Comparison of ENCODE assay signal across 8 cellular contexts in the genomic region with DNA sequence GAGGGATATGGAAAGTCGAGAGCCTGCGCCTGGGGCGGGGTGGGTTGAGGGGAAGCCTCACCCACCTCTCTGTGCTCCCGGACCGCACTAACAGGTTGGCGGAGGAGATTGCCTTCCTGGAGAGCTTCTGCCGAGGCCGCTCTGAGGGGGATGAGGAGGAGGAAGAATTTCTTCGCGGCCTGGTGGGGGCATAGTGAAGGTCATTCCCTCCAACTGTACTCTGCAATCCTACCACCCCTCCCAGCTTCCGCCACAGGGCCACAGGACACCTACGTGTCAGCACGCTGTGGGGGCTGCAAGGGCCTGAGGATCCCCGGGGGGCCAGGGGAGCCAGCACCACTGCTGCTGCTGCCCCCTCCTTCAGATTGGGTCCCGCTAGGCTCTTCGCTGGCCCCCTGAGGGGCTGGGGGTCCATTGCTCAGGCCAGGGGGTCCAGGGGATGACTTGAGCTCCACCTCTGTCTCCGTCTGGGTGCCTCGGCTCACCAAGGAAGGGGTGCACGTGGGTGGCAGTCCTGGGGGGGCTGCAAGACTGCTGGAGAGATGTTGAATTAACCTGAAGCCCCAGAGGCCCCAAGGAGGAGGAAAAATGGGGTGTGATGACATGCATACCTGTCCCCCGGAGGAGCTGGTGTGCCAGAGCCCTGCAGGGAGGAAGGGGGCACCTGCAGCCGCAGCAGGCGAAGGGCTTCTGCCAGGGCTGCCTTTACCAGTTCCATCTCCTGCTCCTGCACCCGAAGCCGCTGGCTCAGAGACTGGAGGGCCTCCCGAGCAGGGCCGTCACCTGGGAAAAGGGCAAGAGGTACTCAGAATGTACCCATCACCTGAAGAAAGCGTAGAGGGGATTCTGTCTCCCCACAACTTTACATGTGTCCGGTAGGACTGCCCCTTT. TPM values are rescaled to one million over a fixed set of nuclear protein-coding genes. Genes with fewer than 3 reads are reported as not detected.
A peak's percentile ranks its signal among the peaks of the same experiment; 100 is the strongest.
DNase-seq lines count a peak whose midpoint lies in the region; ATAC-seq, FAIRE-seq and TF ChIP-seq lines count a peak whose summit lies in the region.

No MANE protein-coding gene starts in this region.

- no peak for ATAC-seq in activated CD8-positive, alpha-beta memory T cell treated with anti-CD3 and anti-CD28 coated beads, Interleukin-2, amount 10 ng/mL, durations not matched to agents 7 days and 5 days
- ATAC-seq in GM21576 (IDR thresholded peaks at IDR 0.05; ENCODE audit: unreplicated experiment), result no peak

- H3K27me3 ChIP-seq in astrocyte (ENCODE audit: insufficient read depth, low read length), result no peaks in the 10 kb centered on the region
- no peaks in the 10 kb centered on the region for H3K27me3 ChIP-seq in tibial nerve

- H3K27me3 Mint-ChIP-seq in activated CD8-positive, alpha-beta memory T cell treated with anti-CD3 and anti-CD28 coated beads, Interleukin-2, amount 10 ng/mL, durations not matched to agents 7 days and 5 days, result no peaks in the 10 kb centered on the region
- H3K27me3 Mint-ChIP-seq in astrocyte (ENCODE audit: low read depth, unreplicated experiment), result no peaks in the 10 kb centered on the region

- H3K27ac ChIP-seq in astrocyte (ENCODE audit: low read depth, low read length) (no peak overlapping the region), tibial nerve (peak overlapping the region; percentile 88 to 96 (median 95))

- no peak for TF ChIP-seq EP300 in tibial nerve (IDR thresholded peaks at IDR 0.05)

- peaks cover 9% of the 10 kb centered on the region for H3K79me2 ChIP-seq in astrocyte (ENCODE audit: insufficient read depth, low read length)

- peaks cover 8% of the 10 kb centered on the region for H3K36me3 ChIP-seq in astrocyte (ENCODE audit: insufficient read depth, low read length)
- H3K36me3 ChIP-seq in tibial nerve, result peaks cover 0 to 70% (median 0%) of the 10 kb centered on the region in 3 donors

- no peak for DNase-seq in activated CD8-positive, alpha-beta memory T cell treated with anti-CD3 and anti-CD28 coated beads, Interleukin-2, amount 10 ng/mL, durations not matched to agents 7 days and 5 days
- no peak for DNase-seq in activated CD8-positive, alpha-beta memory T cell treated with anti-CD3 and anti-CD28 coated beads for 24 hours
- DNase-seq in astrocyte (ENCODE audit: low read depth) (no peak), lower leg skin (ENCODE audit: low spot score in 2 of 2) (no peak), tibial nerve (ENCODE audit: low spot score in 2 of 2) (no peak), NCI-H748 (lab: John Stamatoyannopoulos, UW; ENCODE audit: unreplicated experiment) (no peak), posterior vena cava (ENCODE audit: low spot score) (no peak)

- H3K4me3 ChIP-seq in astrocyte (ENCODE audit: insufficient read depth, low read depth, low read length), result peak overlapping the region; percentile 82
- peak overlapping the region; percentile 57 for H3K4me3 ChIP-seq in lower leg skin (ENCODE audit: low read depth, poor library complexity, severe bottlenecking)
- H3K4me3 ChIP-seq in tibial nerve, result peak overlapping the region; percentile 65 to 75 (median 71)

- peak overlapping the region; percentile 96 for H3K4me2 ChIP-seq in astrocyte (ENCODE audit: low read length)

- H3K9me3 Mint-ChIP-seq in activated CD8-positive, alpha-beta memory T cell treated with anti-CD3 and anti-CD28 coated beads, Interleukin-2, amount 10 ng/mL, durations not matched to agents 7 days and 5 days (ENCODE audit: low read depth), result no peaks in the 10 kb centered on the region
- no peaks in the 10 kb centered on the region for H3K9me3 Mint-ChIP-seq in astrocyte (ENCODE audit: unreplicated experiment)

- H3K4me1 ChIP-seq in astrocyte (ENCODE audit: insufficient read depth, low read length) (peaks cover 11% of the 10 kb centered on the region), tibial nerve (peaks cover 6 to 40% (median 16%) of the 10 kb centered on the region in 4 donors)

- WGBS in lower leg skin, 2 donors, result 69 to 73% methylated on average over 22 to 26 of the region's 28 CpGs
- 47 to 52% methylated on average over 19 to 27 of the region's 28 CpGs for WGBS in tibial nerve, 2 donors

- H4K20me1 ChIP-seq in astrocyte (ENCODE audit: insufficient read depth, low read length), result peaks cover 6% of the 10 kb centered on the region

- peaks cover 20% of the 10 kb centered on the region for H3K36me3 Mint-ChIP-seq in activated CD8-positive, alpha-beta memory T cell treated with anti-CD3 and anti-CD28 coated beads, Interleukin-2, amount 10 ng/mL, durations not matched to agents 7 days and 5 days
- peaks cover 15% of the 10 kb centered on the region for H3K36me3 Mint-ChIP-seq in astrocyte (ENCODE audit: low read depth, unreplicated experiment)

- H3K9me3 ChIP-seq in astrocyte (ENCODE audit: insufficient read depth, low read depth, low read length) (no peaks in the 10 kb centered on the region), tibial nerve (no peaks in the 10 kb centered on the region)

- H3K4me3 Mint-ChIP-seq in activated CD8-positive, alpha-beta memory T cell treated with anti-CD3 and anti-CD28 coated beads, Interleukin-2, amount 10 ng/mL, durations not matched to agents 7 days and 5 days, result peak overlapping the region; percentile 100
- H3K4me3 Mint-ChIP-seq in astrocyte (ENCODE audit: unreplicated experiment), result peak overlapping the region; percentile 98

- CTCF ChIA-PET in activated CD8-positive, alpha-beta memory T cell treated with anti-CD3 and anti-CD28 coated beads, Interleukin-2, amount 10 ng/mL, durations not matched to agents 7 days and 5 days (lab: Charles Lee), result interaction anchor here (0.7 to 4.2 kb wide), 25 partner anchors 10 to 176 kb away, joined by 3 to 54 read pairs (median 4); a partner anchor contains a TSS

- H3K4me1 Mint-ChIP-seq in activated CD8-positive, alpha-beta memory T cell treated with anti-CD3 and anti-CD28 coated beads, Interleukin-2, amount 10 ng/mL, durations not matched to agents 7 days and 5 days, result peaks cover 52% of the 10 kb centered on the region
- peaks cover 14% of the 10 kb centered on the region for H3K4me1 Mint-ChIP-seq in astrocyte (ENCODE audit: low read depth, unreplicated experiment)

- peak overlapping the region; percentile 63 for H2AFZ ChIP-seq in astrocyte (ENCODE audit: low read depth, low read length)

- FAIRE-seq in astrocyte (lab: Jason Lieb, UNC), result no peak

- no peak for TF ChIP-seq CTCF in astrocyte (IDR thresholded peaks at IDR 0.05; ENCODE audit: insufficient read depth, low read depth, low read length)
- TF ChIP-seq CTCF in lower leg skin (IDR thresholded peaks at IDR 0.05), result no peak
- TF ChIP-seq CTCF in tibial nerve (IDR thresholded peaks at IDR 0.05), result no peak

- H3K27ac Mint-ChIP-seq in activated CD8-positive, alpha-beta memory T cell treated with anti-CD3 and anti-CD28 coated beads, Interleukin-2, amount 10 ng/mL, durations not matched to agents 7 days and 5 days, result peak overlapping the region; percentile 99
- peak overlapping the region; percentile 89 for H3K27ac Mint-ChIP-seq in astrocyte (ENCODE audit: unreplicated experiment)

- intact Hi-C loops in lower leg skin (cut with DNase I; ENCODE audit: low total_unique reads), result no loop called here
- intact Hi-C loops in posterior vena cava (cut with DNase I), result no loop called here

- TF ChIP-seq POLR2A in lower leg skin (IDR thresholded peaks at IDR 0.05) (no peak), tibial nerve (IDR thresholded peaks at IDR 0.05) (no peak)

- H3K9ac ChIP-seq in astrocyte (ENCODE audit: low read length), result peak overlapping the region; percentile 87

RNA-seq across cellular contexts. Expression of a gene that starts 1.5 kb away (rescaled TPM):
- total RNA-seq in activated CD8-positive, alpha-beta memory T cell treated with anti-CD3 and anti-CD28 coated beads, Interleukin-2, amount 10 ng/mL, durations not matched to agents 7 days and 5 days, result 100 to 1,000 TPM; 132 to 133 TPM
- total RNA-seq in astrocyte (25.5 and 29.8 TPM in 2 replicates), lower leg skin (10 to 100 TPM; 39.5 to 61.0 (median 42.9) TPM), tibial nerve (100 to 1,000 TPM in 2 of 4 donors, 10 to 100 TPM in 2; 64.9 to 138 (median 93.9) TPM), posterior vena cava (10 to 100 TPM; 58.7 to 63.8 TPM)

RNA-seq across cellular contexts. Expression of a gene that starts 2.0 kb away (rescaled TPM):
- total RNA-seq in activated CD8-positive, alpha-beta memory T cell treated with anti-CD3 and anti-CD28 coated beads, Interleukin-2, amount 10 ng/mL, durations not matched to agents 7 days and 5 days, result 1 to 10 TPM; 1.1 to 1.5 TPM
- total RNA-seq in astrocyte (0.79 and 1.3 TPM in 2 replicates), lower leg skin (1 to 10 TPM; 4.0 to 7.6 (median 6.5) TPM), tibial nerve (10 to 100 TPM in 3 of 4 donors, 1 to 10 TPM in 1; 9.3 to 13.8 (median 11.2) TPM), posterior vena cava (1 to 10 TPM; 7.1 to 9.7 TPM)

RNA-seq across cellular contexts. Expression of a gene that starts 9.4 kb away (rescaled TPM):
- 100 to 1,000 TPM; 245 to 264 TPM for total RNA-seq in activated CD8-positive, alpha-beta memory T cell treated with anti-CD3 and anti-CD28 coated beads, Interleukin-2, amount 10 ng/mL, durations not matched to agents 7 days and 5 days
- total RNA-seq in astrocyte (123 and 136 TPM in 2 replicates), lower leg skin (100 to 1,000 TPM in 2 of 4 donors, 10 to 100 TPM in 2; 91.3 to 139 (median 98.3) TPM), tibial nerve (10 to 100 TPM; 79.5 to 95.3 (median 88.8) TPM), posterior vena cava (10 to 100 TPM; 56.5 to 67.2 TPM)

RNA-seq across cellular contexts. Expression of a gene that starts 10.7 kb away (rescaled TPM):
- total RNA-seq in activated CD8-positive, alpha-beta memory T cell treated with anti-CD3 and anti-CD28 coated beads, Interleukin-2, amount 10 ng/mL, durations not matched to agents 7 days and 5 days, result 10 to 100 TPM; 64.5 to 69.7 TPM
- total RNA-seq in astrocyte (52.4 and 54.5 TPM in 2 replicates), lower leg skin (10 to 100 TPM; 29.7 to 51.8 (median 35.2) TPM), tibial nerve (10 to 100 TPM; 35.4 to 60.3 (median 50.7) TPM), posterior vena cava (10 to 100 TPM; 23.7 to 26.6 TPM)

RNA-seq across cellular contexts. Expression of a gene that starts 19.7 kb away (rescaled TPM):
- 10 to 100 TPM; 24.7 to 29.6 TPM for total RNA-seq in activated CD8-positive, alpha-beta memory T cell treated with anti-CD3 and anti-CD28 coated beads, Interleukin-2, amount 10 ng/mL, durations not matched to agents 7 days and 5 days
- total RNA-seq in astrocyte, result 16.8 and 18.3 TPM in 2 replicates
- 10 to 100 TPM; 11.0 to 29.8 (median 15.8) TPM for total RNA-seq in lower leg skin
- 10 to 100 TPM in 3 of 4 donors, 1 to 10 TPM in 1; 8.3 to 18.8 (median 14.2) TPM for total RNA-seq in tibial nerve
- total RNA-seq in posterior vena cava, result 10 to 100 TPM; 10.7 to 14.1 TPM
